In genomic region chr5:170537451-170538095, GRCh38 we compare ENCODE assay signal across 23 cellular contexts. TPM values are rescaled to one million over a fixed set of nuclear protein-coding genes. Genes with fewer than 3 reads are reported as not detected.
DNase-seq lines count a peak whose midpoint lies in the region; ATAC-seq and TF ChIP-seq lines count a peak whose summit lies in the region.
"Had no signal": no experiment of that assay in that cellular context is flagged by ENCODE, and none has a peak within 500 bp of the region (broad histone marks: within the 10 kb centered on the region; RNA-seq: fewer than 3 reads in every experiment).

No MANE protein-coding gene starts in this region.

- no peaks in the 10 kb centered on the region for H3K9me3 ChIP-seq in sigmoid colon

- no peak overlapping the region for H3K27ac ChIP-seq in sigmoid colon

- no peak for TF ChIP-seq POLR2A in sigmoid colon (IDR thresholded peaks at IDR 0.05)

- peaks cover 0 to 3% (median 0%) of the 10 kb centered on the region in 3 donors for H3K27me3 ChIP-seq in sigmoid colon

- no peak overlapping the region for H3K4me3 Mint-ChIP-seq in dendritic cell treated with granulocyte-macrophage colony-stimulating factor and Interleukin-4, amounts not matched to agents 40 ng/mL and 50 ng/mL, for 4 days
- H3K4me3 Mint-ChIP-seq: CD4-positive, alpha-beta memory T cell; HFFc6 had no signal

- H3K27me3 Mint-ChIP-seq in dendritic cell treated with granulocyte-macrophage colony-stimulating factor and Interleukin-4, amounts not matched to agents 40 ng/mL and 50 ng/mL, for 4 days, result peaks cover 37% of the 10 kb centered on the region

- intact Hi-C loops in dendritic cell treated with granulocyte-macrophage colony-stimulating factor and Interleukin-4, amounts not matched to agents 40 ng/mL and 50 ng/mL, for 4 days (cut with micrococcal nuclease), result no loop called here
- intact Hi-C loops in sigmoid colon (cut with DNase I), result no loop called here

- peak; percentile 66 for DNase-seq in Ammon's horn (ENCODE audit: low spot score)
- DNase-seq in medulla oblongata (ENCODE audit: extremely low spot score), result peak; percentile 64
- peak; percentile 39 for DNase-seq in sigmoid colon
- DNase-seq in NCI-H524 (lab: John Stamatoyannopoulos, UW), result no peak
- DNase-seq in GM10266 (ENCODE audit: extremely low spot score), result no peak
- DNase-seq: CD4-positive, alpha-beta memory T cell; DMS153; H7; HFFc6; Kasumi-1; NCI-H1417 treated with DMSO at 0.1 percent for 48 hours; NCI-H187 treated with DMSO at 0.1 percent for 48 hours; NCI-H2107; NCI-H510A; NCI-H748 treated with DMSO at 0.1 percent for 48 hours; SIG-M5 had no signal

- peak overlapping the region; percentile 69 for H3K27ac Mint-ChIP-seq in dendritic cell treated with granulocyte-macrophage colony-stimulating factor and Interleukin-4, amounts not matched to agents 40 ng/mL and 50 ng/mL, for 4 days
- H3K27ac Mint-ChIP-seq: CD4-positive, alpha-beta memory T cell; HFFc6 had no signal

- no peaks in the 10 kb centered on the region for H3K4me1 ChIP-seq in sigmoid colon

- TF ChIP-seq EP300 in sigmoid colon (IDR thresholded peaks at IDR 0.05), result no peak

- ATAC-seq in HG02798 (IDR thresholded peaks at IDR 0.05; ENCODE audit: poor library complexity, unreplicated experiment), result no peak
- ATAC-seq: Panc1, SK-N-SH treated with all-trans-retinoic acid at 6 μM for 48 hours had no signal

- no peak overlapping the region for H3K4me3 ChIP-seq in sigmoid colon

- WGBS in sigmoid colon, 2 donors, result 67 to 83% methylated on average over 8 of the region's 8 CpGs

- no peaks in the 10 kb centered on the region for H3K36me3 ChIP-seq in sigmoid colon

- no peaks in the 10 kb centered on the region for H3K36me3 Mint-ChIP-seq in dendritic cell treated with granulocyte-macrophage colony-stimulating factor and Interleukin-4, amounts not matched to agents 40 ng/mL and 50 ng/mL, for 4 days (ENCODE audit: low read depth)
- H3K36me3 Mint-ChIP-seq: CD4-positive, alpha-beta memory T cell had no signal

- TF ChIP-seq CTCF in sigmoid colon (IDR thresholded peaks at IDR 0.05) (no peak), GM10266 (IDR thresholded peaks at IDR 0.05; ENCODE audit: control insufficient read depth, insufficient read depth, low read depth, missing control alignments) (no peak)

- peaks cover 33% of the 10 kb centered on the region for H3K4me1 Mint-ChIP-seq in dendritic cell treated with granulocyte-macrophage colony-stimulating factor and Interleukin-4, amounts not matched to agents 40 ng/mL and 50 ng/mL, for 4 days (ENCODE audit: low read depth)

- H3K9me3 Mint-ChIP-seq in dendritic cell treated with granulocyte-macrophage colony-stimulating factor and Interleukin-4, amounts not matched to agents 40 ng/mL and 50 ng/mL, for 4 days, result no peaks in the 10 kb centered on the region

RNA-seq across cellular contexts. Expression of gene KCNIP1, which starts 33.8 kb away (rescaled TPM):
- 1 to 10 TPM in 3 of 4 donors, under 1 TPM in 1; 0.49 to 2.8 (median 1.3) TPM for total RNA-seq in sigmoid colon
- polyA plus RNA-seq in sigmoid colon, result under 1 TPM in 1 of 3 donors, not detected in 2; 0.28 TPM
- total RNA-seq: CD4-positive, alpha-beta memory T cell; G401; HFFc6; MCF 10A had no signal
- polyA plus RNA-seq: BJ; CD4-positive, alpha-beta memory T cell had no signal

Comparison
In these comparisons a context has a peak if more than half of its experiments do, and no peak if none do; other contexts are left out.
1. DNase-seq: peak in Ammon's horn (single experiment), medulla oblongata (single experiment) and sigmoid colon (single experiment); none in NCI-H524 (0 of 2) and GM10266 (single experiment).